Comparison of ENCODE assay signal across 2 cellular contexts in the genomic region with DNA sequence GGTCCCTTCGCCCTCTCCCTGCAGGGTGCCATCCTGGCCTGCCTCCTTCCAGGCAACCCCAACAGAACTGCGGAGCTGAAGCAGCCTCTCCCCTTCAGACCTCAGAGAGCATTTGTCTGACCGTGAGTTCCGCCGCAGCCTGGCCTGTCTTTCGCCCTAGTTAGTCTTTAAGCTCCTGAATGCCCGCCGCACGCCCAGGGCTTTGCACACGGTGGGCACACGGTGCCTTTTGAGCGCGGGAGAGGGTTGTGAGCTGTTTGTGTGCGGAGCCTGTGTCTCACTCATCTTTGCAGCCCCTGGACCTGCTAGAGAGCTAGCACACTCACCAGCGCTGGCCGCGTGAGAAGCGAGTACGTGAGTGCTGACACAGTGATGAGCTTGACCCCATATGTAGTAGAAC.
TF ChIP-seq lines count a peak whose summit lies in the region.

No MANE protein-coding gene starts in this region.

TF ChIP-seq in H1, 55 proteins besides CTCF, POLR2A, EP300 and RAD21 (continued from another document):
- TF ChIP-seq GTF2F1 (IDR thresholded peaks at IDR 0.05; ENCODE audit: borderline replicate concordance, low read depth, low read length) (no peak), SIRT6 (IDR thresholded peaks at IDR 0.05; ENCODE audit: low read length) (no peak), CHD1 (IDR thresholded peaks at IDR 0.05; ENCODE audit: low read depth, low read length) (no peak), NRF1 (IDR thresholded peaks at IDR 0.05; ENCODE audit: low read depth, low read length) (no peak), TEAD4 (IDR thresholded peaks at IDR 0.05; ENCODE audit: low read depth, low read length) (no peak), TAF7 (optimal IDR thresholded peaks at IDR 0.05; ENCODE audit: borderline replicate concordance, low read depth, low read length) (no peak), EGR1 (IDR thresholded peaks at IDR 0.05; ENCODE audit: borderline replicate concordance, low read depth, low read length) (no peak), MAFK (IDR thresholded peaks at IDR 0.05; ENCODE audit: low read depth, low read length) (no peak), TBP (IDR thresholded peaks at IDR 0.05; ENCODE audit: low read depth, low read length) (no peak), JUN (IDR thresholded peaks at IDR 0.05; ENCODE audit: low read depth, low read length) (no peak), BCL11A (IDR thresholded peaks at IDR 0.05; ENCODE audit: low read depth in 2 of 2, low read length in 2 of 2) (no peak), CTBP2 (IDR thresholded peaks at IDR 0.05; ENCODE audit: borderline replicate concordance, insufficient read depth, insufficient read length, low read length) (no peak), JUND (IDR thresholded peaks at IDR 0.05; ENCODE audit: low read length) (no peak), SIX5 (IDR thresholded peaks at IDR 0.05; ENCODE audit: low read depth, low read length) (no peak), SRF (IDR thresholded peaks at IDR 0.05; ENCODE audit: low read depth, low read length) (no peak)
- TF ChIP-seq, protein P1, sequence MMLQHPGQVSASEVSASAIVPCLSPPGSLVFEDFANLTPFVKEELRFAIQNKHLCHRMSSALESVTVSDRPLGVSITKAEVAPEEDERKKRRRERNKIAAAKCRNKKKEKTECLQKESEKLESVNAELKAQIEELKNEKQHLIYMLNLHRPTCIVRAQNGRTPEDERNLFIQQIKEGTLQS (IDR thresholded peaks at IDR 0.05; ENCODE audit: insufficient read depth, low read depth, low read length), result no peak
- TF ChIP-seq, protein P2, sequence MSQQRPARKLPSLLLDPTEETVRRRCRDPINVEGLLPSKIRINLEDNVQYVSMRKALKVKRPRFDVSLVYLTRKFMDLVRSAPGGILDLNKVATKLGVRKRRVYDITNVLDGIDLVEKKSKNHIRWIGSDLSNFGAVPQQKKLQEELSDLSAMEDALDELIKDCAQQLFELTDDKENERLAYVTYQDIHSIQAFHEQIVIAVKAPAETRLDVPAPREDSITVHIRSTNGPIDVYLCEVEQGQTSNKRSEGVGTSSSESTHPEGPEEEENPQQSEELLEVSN (IDR thresholded peaks at IDR 0.05), result no peak
TF ChIP-seq in H1: peak in this region for 0.

TF ChIP-seq in GM12891, 5 proteins besides CTCF, POLR2A, EP300 and RAD21 (continued from another document):
- TF ChIP-seq TAF1 (IDR thresholded peaks at IDR 0.05; ENCODE audit: low read depth, low read length) (no peak), POU2F2 (IDR thresholded peaks at IDR 0.05; ENCODE audit: low read depth, low read length) (no peak), POLR2AphosphoS5 (IDR thresholded peaks at IDR 0.05; ENCODE audit: low read depth, low read length) (no peak), PAX5 (IDR thresholded peaks at IDR 0.05; ENCODE audit: insufficient read depth, low read length, severe bottlenecking) (no peak)
